In genomic region chr20:33647603-33648395, GRCh38 we compare ENCODE assay signal across 11 cellular contexts. TPM values are rescaled to one million over a fixed set of nuclear protein-coding genes. Genes with fewer than 3 reads are reported as not detected.
DNase-seq lines count a peak whose midpoint lies in the region; ATAC-seq, FAIRE-seq and TF ChIP-seq lines count a peak whose summit lies in the region.
"Had no signal": no experiment of that assay in that cellular context is flagged by ENCODE, and none has a peak within 500 bp of the region (broad histone marks: within the 10 kb centered on the region; RNA-seq: fewer than 3 reads in every experiment).

No MANE protein-coding gene starts in this region.

- H3K27ac Mint-ChIP-seq in CD8-positive, alpha-beta memory T cell, result peak overlapping the region; percentile 62 to 97 (median 84)
- H3K27ac Mint-ChIP-seq in endothelial cell (ENCODE audit: unreplicated experiment), result no peak overlapping the region
- H3K27ac Mint-ChIP-seq: T-helper 2 cell treated with Interferon-gamma antibody and Interleukin-4, amounts not matched to agents 5 μg/mL and 100 μg/mL, for 36 hours had no signal

- no peaks in the 10 kb centered on the region for H3K9me3 Mint-ChIP-seq in CD8-positive, alpha-beta memory T cell
- no peaks in the 10 kb centered on the region for H3K9me3 Mint-ChIP-seq in endothelial cell (ENCODE audit: unreplicated experiment)
- H3K9me3 Mint-ChIP-seq: T-helper 2 cell treated with Interferon-gamma antibody and Interleukin-4, amounts not matched to agents 5 μg/mL and 100 μg/mL, for 36 hours had no signal

- peaks cover 2% of the 10 kb centered on the region for H3K36me3 ChIP-seq in CD8-positive, alpha-beta memory T cell (ENCODE audit: insufficient read depth, low read length)
- peaks cover 21% of the 10 kb centered on the region for H3K36me3 ChIP-seq in adipocyte (ENCODE audit: control insufficient read depth, insufficient read depth, low read length, severe bottlenecking)
- H3K36me3 ChIP-seq in HepG2 (replicated peaks in 1 of 2; ENCODE audit: control insufficient read depth in 1 of 2, insufficient read depth in 2 of 2, low read length in 2 of 2), result peaks cover 16 to 30% of the 10 kb centered on the region in 2 experiments

- peak overlapping the region in 6 of 7 donors; percentile 32 to 84 (median 66) for H3K4me3 Mint-ChIP-seq in CD8-positive, alpha-beta memory T cell
- H3K4me3 Mint-ChIP-seq in endothelial cell (ENCODE audit: unreplicated experiment), result no peak overlapping the region
- H3K4me3 Mint-ChIP-seq: T-helper 2 cell treated with Interferon-gamma antibody and Interleukin-4, amounts not matched to agents 5 μg/mL and 100 μg/mL, for 36 hours had no signal

- in situ Hi-C loops in HepG2 (cut with HindIII; ENCODE audit: extremely low pct_ligation_motif_present, low pct_unique_long_range_greater_than_20kb), result loop anchor here (10.0 kb wide), 1 partner anchor 133 kb away; no protein-coding TSS in a partner anchor

- no peak for FAIRE-seq in HepG2 (lab: Jason Lieb, UNC)
- FAIRE-seq: H54, islet of Langerhans had no signal

- no peak overlapping the region for H2AFZ ChIP-seq in HepG2 (ENCODE audit: low read length)

- H3K9ac ChIP-seq in adipocyte (ENCODE audit: low read length), result peak overlapping the region; percentile 41
- H3K9ac ChIP-seq in HepG2 (ENCODE audit: insufficient read depth, low read depth, low read length), result no peak overlapping the region

- no peaks in the 10 kb centered on the region for H3K27me3 ChIP-seq in CD8-positive, alpha-beta memory T cell (ENCODE audit: insufficient read depth, low read length, poor library complexity, severe bottlenecking)
- H3K27me3 ChIP-seq in adipocyte (replicated peaks; ENCODE audit: control insufficient read depth, insufficient read depth, low read length) (no peaks in the 10 kb centered on the region), HepG2 (ENCODE audit: control insufficient read depth in 1 of 2, insufficient read depth in 2 of 2, low read length in 2 of 2) (no peaks in the 10 kb centered on the region)

- CTCF ChIA-PET in CD8-positive, alpha-beta memory T cell (lab: Charles Lee), result interaction anchor here (13.0 kb wide), 1 partner anchor 18 kb away, joined by 87 read pairs; the partner anchor contains the start of genes ACTL10 and C20orf144
- CTCF ChIA-PET in HepG2 (lab: Yijun Ruan, JAX; ENCODE audit: low intra/inter-chr PET ratio, low total read pairs), result no interaction called here

- peaks cover 9% of the 10 kb centered on the region for H3K4me1 ChIP-seq in CD8-positive, alpha-beta memory T cell (ENCODE audit: insufficient read depth, low read length)
- H3K4me1 ChIP-seq in adipocyte (ENCODE audit: control insufficient read depth, insufficient read depth, low read length), result peaks cover 23% of the 10 kb centered on the region
- peaks cover 15% of the 10 kb centered on the region for H3K4me1 ChIP-seq in HepG2 (ENCODE audit: insufficient read depth, low read length)

- POLR2A ChIA-PET in CD8-positive, alpha-beta memory T cell (lab: Charles Lee), result interaction anchor here (1.4 kb wide), 1 partner anchor 19 kb away, joined by 4 read pairs; the partner anchor contains the start of gene ACTL10
- POLR2A ChIA-PET in HepG2 (lab: Yijun Ruan, JAX), result interaction anchor here (1.5 to 2.2 kb wide), 2 partner anchors 16 to 158 kb away, joined by 3 to 8 read pairs; partner anchors contain the start of gene CBFA2T2

- BruUV-seq in HepG2 (replicated peaks; lab: Mats Ljungman, UMichigan), result TSS peak; percentile 20

- H4K20me1 ChIP-seq in HepG2 (ENCODE audit: insufficient read depth, low read length), result no peaks in the 10 kb centered on the region; the same call in 1 of the 2 replicates

- 0 out of 2 replicates have a peak, but pooled peaks have one; percentile 22 for TF ChIP-seq CTCF in HepG2 (CRISPR knock-in tag; IDR thresholded peaks at IDR 0.05)
- no peak for TF ChIP-seq CTCF in endothelial cell (IDR thresholded peaks at IDR 0.05; ENCODE audit: unreplicated experiment)

- no peak for TF ChIP-seq RAD21 in HepG2 (CRISPR knock-in tag; IDR thresholded peaks at IDR 0.05)

- no peaks in the 10 kb centered on the region for H3K27me3 Mint-ChIP-seq in CD8-positive, alpha-beta memory T cell
- peaks cover 11% of the 10 kb centered on the region for H3K27me3 Mint-ChIP-seq in endothelial cell (ENCODE audit: unreplicated experiment)

- TF ChIP-seq EP300 in HepG2 (IDR thresholded peaks at IDR 0.05; ENCODE audit: low read depth in 2 of 2, low read length in 2 of 2) (no peak), HepG2 (CRISPR knock-in tag; IDR thresholded peaks at IDR 0.05; ENCODE audit: borderline replicate concordance) (no peak)

- H3K36me3 Mint-ChIP-seq in CD8-positive, alpha-beta memory T cell, result peaks cover 0 to 39% (median 9%) of the 10 kb centered on the region in 3 donors
- H3K36me3 Mint-ChIP-seq in endothelial cell (ENCODE audit: low read depth, unreplicated experiment), result peaks cover 11% of the 10 kb centered on the region

- H3K4me1 Mint-ChIP-seq in CD8-positive, alpha-beta memory T cell, result peaks cover 17 to 33% (median 17%) of the 10 kb centered on the region in 3 donors
- H3K4me1 Mint-ChIP-seq in endothelial cell (ENCODE audit: unreplicated experiment), result no peaks in the 10 kb centered on the region

- H3K27ac ChIP-seq in CD8-positive, alpha-beta memory T cell (ENCODE audit: low read depth, low read length), result no peak overlapping the region
- H3K27ac ChIP-seq in HepG2 (ENCODE audit: extremely low read length, insufficient read depth, low read length), result no peak overlapping the region

- H3K4me2 ChIP-seq in HepG2 (ENCODE audit: low read depth, low read length), result no peak overlapping the region

- H3K79me2 ChIP-seq in HepG2 (ENCODE audit: insufficient read depth, low read length), result no peaks in the 10 kb centered on the region

- peak; percentile 9 to 36; a peak in 2 of 4 replicates for TF ChIP-seq POLR2A in HepG2 (IDR thresholded peaks at IDR 0.05; ENCODE audit: insufficient read depth in 1 of 2, low read depth in 2 of 2, low read length in 2 of 2)

- WGBS in HepG2 (ENCODE audit: low lambda C conversion rate), result 92% methylated on average over 11 of the region's 11 CpGs

- no peak overlapping the region for H3K4me3 ChIP-seq in CD8-positive, alpha-beta memory T cell (ENCODE audit: low read length)
- H3K4me3 ChIP-seq in adipocyte (ENCODE audit: low read length), result no peak overlapping the region
- H3K4me3 ChIP-seq in HepG2 (replicated peaks in 1 of 3; ENCODE audit: insufficient read depth in 1 of 3, low read depth in 2 of 3, low read length in 3 of 3), result no peak overlapping the region

- H3K9me3 ChIP-seq in CD8-positive, alpha-beta memory T cell (ENCODE audit: low read length), result no peaks in the 10 kb centered on the region
- H3K9me3 ChIP-seq in adipocyte (ENCODE audit: control insufficient read depth, low read length) (no peaks in the 10 kb centered on the region), HepG2 (ENCODE audit: low read length) (no peaks in the 10 kb centered on the region)

- DNase-seq in CD8-positive, alpha-beta memory T cell, result no peak
- DNase-seq in adipocyte (ENCODE audit: low read depth) (peak; percentile 15), HepG2 (ENCODE audit: low spot score) (no peak), activated T-cell treated with anti-CD3 and anti-CD28 coated beads for 4 hours (no peak), endothelial cell (ENCODE audit: low spot score) (no peak)

- peak; percentile 53 for ATAC-seq in GM21447 (IDR thresholded peaks at IDR 0.05; ENCODE audit: unreplicated experiment)
- peak; percentile 5 for ATAC-seq in HepG2
- ATAC-seq in HG03469 (IDR thresholded peaks at IDR 0.05; ENCODE audit: unreplicated experiment), result no peak
- no peak for ATAC-seq in HG03521 (IDR thresholded peaks at IDR 0.05; ENCODE audit: unreplicated experiment)

- intact Hi-C loops in HepG2 (cut with micrococcal nuclease; ENCODE audit: unreplicated experiment), result no loop called here

RNA-seq across cellular contexts. Expression of gene C20orf144, which starts 14.3 kb away (rescaled TPM):
- under 1 TPM; 0.16 to 0.24 TPM for total RNA-seq in CD8-positive, alpha-beta memory T cell
- not detected for polyA plus RNA-seq in CD8-positive, alpha-beta memory T cell
- 0.09 and 0.14 TPM in 2 replicates for total RNA-seq in HepG2 (2016; rRNA removed; fragmentation: Illumina TruSeq; extraction: Trizol)
- total RNA-seq in HepG2 (2016; cell fraction: cytosol; rRNA removed; fragmentation: Illumina TruSeq; extraction: Trizol; ENCODE audit: low read depth), result 0.30 and 0.35 TPM in 2 replicates
- total RNA-seq in HepG2 (2016; cell fraction: insoluble cytoplasmic fraction; rRNA removed; fragmentation: Illumina TruSeq; extraction: Trizol), result 0.11 TPM in 1 of 2 replicates, not detected in the other
- 0.37 and 0.38 TPM in 2 replicates for total RNA-seq in HepG2 (2016; cell fraction: membrane; rRNA removed; fragmentation: Illumina TruSeq; extraction: Trizol)
- 0.31 and 0.37 TPM in 2 replicates for total RNA-seq in HepG2 (2016; cell fraction: nucleus; rRNA removed; fragmentation: Illumina TruSeq; extraction: Trizol)
- polyA plus RNA-seq in HepG2 (2011; rRNA removed), result 0.16 TPM in 2 replicates
- polyA plus RNA-seq in HepG2 (2011; cell fraction: cytosol; rRNA removed), result 0.17 and 0.29 TPM in 2 replicates
- polyA plus RNA-seq in HepG2 (2011; cell fraction: nucleus; rRNA removed), result 0.18 and 0.24 TPM in 2 replicates
- 0.21 and 0.32 TPM in 2 replicates for polyA plus RNA-seq in HepG2 (2012)
- 0.12 and 0.15 TPM in 2 replicates for polyA plus RNA-seq in HepG2 (2016; cell fraction: cytosol; fragmentation: Illumina TruSeq; extraction: Trizol; ENCODE audit: low read depth)
- 0.20 and 0.21 TPM in 2 replicates for polyA plus RNA-seq in HepG2 (2016; cell fraction: insoluble cytoplasmic fraction; fragmentation: Illumina TruSeq; extraction: Trizol; ENCODE audit: low read depth)
- 0.27 and 0.39 TPM in 2 replicates for polyA plus RNA-seq in HepG2 (2016; cell fraction: membrane; fragmentation: Illumina TruSeq; extraction: Trizol; ENCODE audit: low read depth)
- polyA plus RNA-seq in HepG2 (2016; cell fraction: nucleus; fragmentation: Illumina TruSeq; extraction: Trizol; ENCODE audit: insufficient read depth, low read depth), result not detected in 2 replicates
- 0.58 TPM in 1 of 2 replicates, not detected in the other for polyA minus RNA-seq in HepG2 (2011; rRNA and poly(A)+ RNA removed; ENCODE audit: low replicate concordance)
- polyA minus RNA-seq in HepG2 (2011; cell fraction: cytosol; rRNA and poly(A)+ RNA removed), result not detected in 2 replicates
- polyA minus RNA-seq in HepG2 (2011; cell fraction: nucleus; rRNA and poly(A)+ RNA removed), result 0.26 TPM in 1 of 2 replicates, not detected in the other
- total RNA-seq in endothelial cell (ENCODE audit: unreplicated experiment), result not detected

RNA-seq across cellular contexts. Expression of gene ACTL10, which starts 18.9 kb away (rescaled TPM):
- total RNA-seq in CD8-positive, alpha-beta memory T cell, result 1 to 10 TPM; 3.8 to 4.6 TPM
- polyA plus RNA-seq in CD8-positive, alpha-beta memory T cell, result 6.6 TPM
- total RNA-seq in HepG2 (2016; rRNA removed; fragmentation: Illumina TruSeq; extraction: Trizol), result not detected in 2 replicates
- not detected in 2 replicates for total RNA-seq in HepG2 (2016; cell fraction: cytosol; rRNA removed; fragmentation: Illumina TruSeq; extraction: Trizol; ENCODE audit: low read depth)
- not detected in 2 replicates for total RNA-seq in HepG2 (2016; cell fraction: insoluble cytoplasmic fraction; rRNA removed; fragmentation: Illumina TruSeq; extraction: Trizol)
- not detected in 2 replicates for total RNA-seq in HepG2 (2016; cell fraction: membrane; rRNA removed; fragmentation: Illumina TruSeq; extraction: Trizol)
- total RNA-seq in HepG2 (2016; cell fraction: nucleus; rRNA removed; fragmentation: Illumina TruSeq; extraction: Trizol), result not detected in 2 replicates
- not detected in 2 replicates for polyA plus RNA-seq in HepG2 (2011; rRNA removed)
- polyA plus RNA-seq in HepG2 (2011; cell fraction: cytosol; rRNA removed), result not detected in 2 replicates
- polyA plus RNA-seq in HepG2 (2011; cell fraction: nucleus; rRNA removed), result not detected in 2 replicates
- 0.11 and 0.12 TPM in 2 replicates for polyA plus RNA-seq in HepG2 (2012)
- not detected in 2 replicates for polyA plus RNA-seq in HepG2 (2016; cell fraction: cytosol; fragmentation: Illumina TruSeq; extraction: Trizol; ENCODE audit: low read depth)
- polyA plus RNA-seq in HepG2 (2016; cell fraction: insoluble cytoplasmic fraction; fragmentation: Illumina TruSeq; extraction: Trizol; ENCODE audit: low read depth), result not detected in 2 replicates
- not detected in 2 replicates for polyA plus RNA-seq in HepG2 (2016; cell fraction: membrane; fragmentation: Illumina TruSeq; extraction: Trizol; ENCODE audit: low read depth)
- not detected in 2 replicates for polyA plus RNA-seq in HepG2 (2016; cell fraction: nucleus; fragmentation: Illumina TruSeq; extraction: Trizol; ENCODE audit: insufficient read depth, low read depth)
- 0.12 and 3.5 TPM in 2 replicates for polyA minus RNA-seq in HepG2 (2011; rRNA and poly(A)+ RNA removed; ENCODE audit: low replicate concordance)
- not detected in 2 replicates for polyA minus RNA-seq in HepG2 (2011; cell fraction: cytosol; rRNA and poly(A)+ RNA removed)
- polyA minus RNA-seq in HepG2 (2011; cell fraction: nucleus; rRNA and poly(A)+ RNA removed), result not detected in 2 replicates
- not detected for total RNA-seq in endothelial cell (ENCODE audit: unreplicated experiment)

RNA-seq across cellular contexts. Expression of gene NECAB3, which starts 26.4 kb away (rescaled TPM):
- total RNA-seq in CD8-positive, alpha-beta memory T cell, result 10 to 100 TPM; 19.0 to 20.6 TPM
- polyA plus RNA-seq in CD8-positive, alpha-beta memory T cell, result 2.7 TPM
- total RNA-seq in HepG2 (2016; rRNA removed; fragmentation: Illumina TruSeq; extraction: Trizol) (26.4 and 61.5 TPM in 2 replicates), endothelial cell (ENCODE audit: unreplicated experiment) (9.8 TPM)
- total RNA-seq in HepG2 (2016; cell fraction: cytosol; rRNA removed; fragmentation: Illumina TruSeq; extraction: Trizol; ENCODE audit: low read depth), result 43.9 and 46.0 TPM in 2 replicates
- total RNA-seq in HepG2 (2016; cell fraction: insoluble cytoplasmic fraction; rRNA removed; fragmentation: Illumina TruSeq; extraction: Trizol), result 23.2 and 62.1 TPM in 2 replicates
- total RNA-seq in HepG2 (2016; cell fraction: membrane; rRNA removed; fragmentation: Illumina TruSeq; extraction: Trizol), result 62.7 and 67.8 TPM in 2 replicates
- 71.4 and 86.1 TPM in 2 replicates for total RNA-seq in HepG2 (2016; cell fraction: nucleus; rRNA removed; fragmentation: Illumina TruSeq; extraction: Trizol)
- 65.5 and 81.8 TPM in 2 replicates for polyA plus RNA-seq in HepG2 (2011; rRNA removed)
- polyA plus RNA-seq in HepG2 (2011; cell fraction: cytosol; rRNA removed), result 30.3 and 70.4 TPM in 2 replicates
- polyA plus RNA-seq in HepG2 (2011; cell fraction: nucleus; rRNA removed), result 585 and 688 TPM in 2 replicates
- 32.0 and 41.2 TPM in 2 replicates for polyA plus RNA-seq in HepG2 (2012)
- polyA plus RNA-seq in HepG2 (2016; cell fraction: cytosol; fragmentation: Illumina TruSeq; extraction: Trizol; ENCODE audit: low read depth), result 18.6 and 21.1 TPM in 2 replicates
- polyA plus RNA-seq in HepG2 (2016; cell fraction: insoluble cytoplasmic fraction; fragmentation: Illumina TruSeq; extraction: Trizol; ENCODE audit: low read depth), result 21.8 and 29.6 TPM in 2 replicates
- 29.2 TPM in 2 replicates for polyA plus RNA-seq in HepG2 (2016; cell fraction: membrane; fragmentation: Illumina TruSeq; extraction: Trizol; ENCODE audit: low read depth)
- polyA plus RNA-seq in HepG2 (2016; cell fraction: nucleus; fragmentation: Illumina TruSeq; extraction: Trizol; ENCODE audit: insufficient read depth, low read depth), result 161 and 163 TPM in 2 replicates
- polyA minus RNA-seq in HepG2 (2011; rRNA and poly(A)+ RNA removed; ENCODE audit: low replicate concordance), result 148 and 154 TPM in 2 replicates
- polyA minus RNA-seq in HepG2 (2011; cell fraction: cytosol; rRNA and poly(A)+ RNA removed), result 27.1 and 33.2 TPM in 2 replicates
- polyA minus RNA-seq in HepG2 (2011; cell fraction: nucleus; rRNA and poly(A)+ RNA removed), result 103 and 112 TPM in 2 replicates

RNA-seq across cellular contexts. Expression of gene E2F1, which starts 38.4 kb away (rescaled TPM):
- total RNA-seq in CD8-positive, alpha-beta memory T cell, result 10 to 100 TPM; 68.8 to 72.3 TPM
- 0.52 TPM for polyA plus RNA-seq in CD8-positive, alpha-beta memory T cell
- 25.3 and 39.4 TPM in 2 replicates for total RNA-seq in HepG2 (2016; rRNA removed; fragmentation: Illumina TruSeq; extraction: Trizol)
- 23.5 and 26.5 TPM in 2 replicates for total RNA-seq in HepG2 (2016; cell fraction: cytosol; rRNA removed; fragmentation: Illumina TruSeq; extraction: Trizol; ENCODE audit: low read depth)
- total RNA-seq in HepG2 (2016; cell fraction: insoluble cytoplasmic fraction; rRNA removed; fragmentation: Illumina TruSeq; extraction: Trizol), result 22.9 and 41.6 TPM in 2 replicates
- 49.7 and 51.9 TPM in 2 replicates for total RNA-seq in HepG2 (2016; cell fraction: membrane; rRNA removed; fragmentation: Illumina TruSeq; extraction: Trizol)
- total RNA-seq in HepG2 (2016; cell fraction: nucleus; rRNA removed; fragmentation: Illumina TruSeq; extraction: Trizol), result 29.5 and 34.7 TPM in 2 replicates
- polyA plus RNA-seq in HepG2 (2011; rRNA removed), result 22.5 and 25.5 TPM in 2 replicates
- polyA plus RNA-seq in HepG2 (2011; cell fraction: cytosol; rRNA removed), result 14.5 and 25.4 TPM in 2 replicates
- polyA plus RNA-seq in HepG2 (2011; cell fraction: nucleus; rRNA removed), result 50.7 and 66.4 TPM in 2 replicates
- polyA plus RNA-seq in HepG2 (2012), result 14.4 and 23.5 TPM in 2 replicates
- polyA plus RNA-seq in HepG2 (2016; cell fraction: cytosol; fragmentation: Illumina TruSeq; extraction: Trizol; ENCODE audit: low read depth), result 39.6 and 41.6 TPM in 2 replicates
- 32.3 and 37.3 TPM in 2 replicates for polyA plus RNA-seq in HepG2 (2016; cell fraction: insoluble cytoplasmic fraction; fragmentation: Illumina TruSeq; extraction: Trizol; ENCODE audit: low read depth)
- 56.5 and 59.4 TPM in 2 replicates for polyA plus RNA-seq in HepG2 (2016; cell fraction: membrane; fragmentation: Illumina TruSeq; extraction: Trizol; ENCODE audit: low read depth)
- 97.6 and 106 TPM in 2 replicates for polyA plus RNA-seq in HepG2 (2016; cell fraction: nucleus; fragmentation: Illumina TruSeq; extraction: Trizol; ENCODE audit: insufficient read depth, low read depth)
- polyA minus RNA-seq in HepG2 (2011; rRNA and poly(A)+ RNA removed; ENCODE audit: low replicate concordance), result 35.0 and 64.5 TPM in 2 replicates
- polyA minus RNA-seq in HepG2 (2011; cell fraction: cytosol; rRNA and poly(A)+ RNA removed), result 7.4 and 10.7 TPM in 2 replicates
- polyA minus RNA-seq in HepG2 (2011; cell fraction: nucleus; rRNA and poly(A)+ RNA removed), result 8.0 and 10.6 TPM in 2 replicates
- 6.7 TPM for total RNA-seq in endothelial cell (ENCODE audit: unreplicated experiment)

Comparison
In these comparisons a context has a peak if more than half of its experiments do, and no peak if none do; other contexts are left out.
1. ATAC-seq: peak in GM21447 (single experiment) and HepG2 (single experiment); none in HG03469 (single experiment) and HG03521 (single experiment).